In genomic region chr16:54424043-54424451, GRCh38 we compare ENCODE assay signal across 17 cellular contexts.
"Had no signal": no experiment of that assay in that cellular context is flagged by ENCODE, and none has a peak within 500 bp of the region (broad histone marks: within the 10 kb centered on the region; RNA-seq: fewer than 3 reads in every experiment).

No MANE protein-coding gene starts in this region.

- H3K27ac ChIP-seq: gastrocnemius medialis, neutrophil had no signal

- FAIRE-seq: astrocyte, colon, endothelial cell of umbilical vein had no signal

- ATAC-seq: activated CD8-positive, alpha-beta T cell treated with anti-CD3 and anti-CD28 coated beads, Interleukin-2, amount 10 ng/mL, durations not matched to agents 7 days and 5 days; gastrocnemius medialis; naive thymus-derived CD4-positive, alpha-beta T cell; right cardiac atrium had no signal

- H3K4me3 ChIP-seq: gastrocnemius medialis, lung had no signal

- H3K4me1 Mint-ChIP-seq: naive thymus-derived CD4-positive, alpha-beta T cell had no signal

- H3K27ac Mint-ChIP-seq: activated CD8-positive, alpha-beta T cell treated with anti-CD3 and anti-CD28 coated beads, Interleukin-2, amount 10 ng/mL, durations not matched to agents 7 days and 5 days; naive thymus-derived CD4-positive, alpha-beta T cell; type B pancreatic cell had no signal

- H3K9me3 ChIP-seq: gastrocnemius medialis, neutrophil had no signal

- H3K4me3 Mint-ChIP-seq: activated CD8-positive, alpha-beta T cell treated with anti-CD3 and anti-CD28 coated beads, Interleukin-2, amount 10 ng/mL, durations not matched to agents 7 days and 5 days; naive thymus-derived CD4-positive, alpha-beta T cell; type B pancreatic cell had no signal

- H3K36me3 ChIP-seq: gastrocnemius medialis, neutrophil had no signal

- DNase-seq: activated CD4-positive, alpha-beta T cell treated with anti-CD3 and anti-CD28 coated beads for 48 hours; activated CD8-positive, alpha-beta memory T cell treated with anti-CD3 and anti-CD28 coated beads, Interleukin-2, amount 50 U/mL, for 48 hours; activated CD8-positive, alpha-beta T cell treated with anti-CD3 and anti-CD28 coated beads, Interleukin-2, amount 10 ng/mL, durations not matched to agents 7 days and 5 days; activated naive CD4-positive, alpha-beta T cell; gastrocnemius medialis; naive thymus-derived CD4-positive, alpha-beta T cell; right cardiac atrium; stimulated activated CD4-positive, alpha-beta T cell treated with anti-CD3 and anti-CD28 coated beads, Interleukin-1b, Interleukin-23, amount 100 ng/mL, for 48 hours; stimulated activated naive CD4-positive, alpha-beta T cell treated with Interleukin-2 at 50 U/mL for 16 hours; SW 1271; T-helper 9 cell had no signal

- H3K4me1 ChIP-seq: gastrocnemius medialis had no signal
